In genomic region chr15:39188314-39188713, GRCh38 we compare ENCODE assay signal across 12 cellular contexts.
"Had no signal": no experiment of that assay in that cellular context is flagged by ENCODE, and none has a peak within 500 bp of the region (broad histone marks: within the 10 kb centered on the region; RNA-seq: fewer than 3 reads in every experiment).

No MANE protein-coding gene starts in this region.

- H3K36me3 Mint-ChIP-seq: memory B cell had no signal

- H3K4me1 Mint-ChIP-seq: memory B cell; nephron progenitor cell; stimulated activated naive CD8-positive, alpha-beta T cell treated with anti-CD3 and anti-CD28 coated beads, Interleukin-15, amount 100 ng/mL, for 72 hours had no signal

- H3K4me3 ChIP-seq: testis had no signal

- DNase-seq: activated CD4-positive, CD25-positive, alpha-beta regulatory T cell; activated naive CD4-positive, alpha-beta T cell treated with anti-CD3 and anti-CD28 coated beads, Interleukin-2, amount 50 U/mL, for 16 hours; foreskin melanocyte; head of caudate nucleus; nephron progenitor cell; stimulated activated CD4-positive, alpha-beta T cell treated with anti-CD3 and anti-CD28 coated beads, Interleukin-15, amount 100 ng/mL, for 24 hours; stimulated activated CD4-positive, alpha-beta T cell treated with anti-CD3 and anti-CD28 coated beads, Interleukin-4, amount 100 ng/mL, for 4 hours; stimulated activated naive CD8-positive, alpha-beta T cell treated with anti-CD3 and anti-CD28 coated beads, Interleukin-15, amount 100 ng/mL, for 72 hours; testis had no signal

- ATAC-seq: left lobe of liver; stimulated activated naive CD8-positive, alpha-beta T cell treated with anti-CD3 and anti-CD28 coated beads, Interleukin-15, amount 100 ng/mL, for 72 hours had no signal

- H3K9me3 Mint-ChIP-seq: memory B cell; nephron progenitor cell; stimulated activated naive CD8-positive, alpha-beta T cell treated with anti-CD3 and anti-CD28 coated beads, Interleukin-15, amount 100 ng/mL, for 72 hours; T-helper 1 cell treated with Interleukin-12 subunit alpha and Interleukin-12 subunit beta and Interleukin-4 antibody, amounts not matched to agents 30 μg/mL and 1 μg/mL, for 36 hours had no signal

- H3K27me3 ChIP-seq: testis had no signal

- H3K9me3 ChIP-seq: testis had no signal

- H3K27ac Mint-ChIP-seq: memory B cell; nephron progenitor cell; T-helper 1 cell treated with Interleukin-12 subunit alpha and Interleukin-12 subunit beta and Interleukin-4 antibody, amounts not matched to agents 30 μg/mL and 1 μg/mL, for 36 hours had no signal

- H3K4me3 Mint-ChIP-seq: memory B cell; nephron progenitor cell; stimulated activated naive CD8-positive, alpha-beta T cell treated with anti-CD3 and anti-CD28 coated beads, Interleukin-15, amount 100 ng/mL, for 72 hours; T-helper 1 cell treated with Interleukin-12 subunit alpha and Interleukin-12 subunit beta and Interleukin-4 antibody, amounts not matched to agents 30 μg/mL and 1 μg/mL, for 36 hours had no signal

- H3K27ac ChIP-seq: testis had no signal
